ENCODE assay signal across 16 cellular contexts in genomic region chr2:217863874-217864273, GRCh38.
"Had no signal": no experiment of that assay in that cellular context is flagged by ENCODE, and none has a peak within 500 bp of the region (broad histone marks: within the 10 kb centered on the region; RNA-seq: fewer than 3 reads in every experiment).

No MANE protein-coding gene starts in this region.

- H3K9me3 ChIP-seq: left lung, right lobe of liver, stomach, transverse colon had no signal

- H3K4me1 ChIP-seq: right lobe of liver had no signal

- H3K36me3 ChIP-seq: transverse colon had no signal

- ATAC-seq: left lung, right lobe of liver had no signal

- H3K4me3 ChIP-seq: coronary artery, left lung, right lobe of liver, stomach, transverse colon had no signal

- H3K27me3 ChIP-seq: left lung, right lobe of liver, stomach, transverse colon had no signal

- H3K27ac ChIP-seq: right lobe of liver had no signal

- DNase-seq: activated CD4-positive, alpha-beta T cell treated with anti-CD3 and anti-CD28 coated beads, Interleukin-2, amount 10 ng/mL, durations not matched to agents 7 days and 5 days; activated CD8-positive, alpha-beta memory T cell treated with anti-CD3 and anti-CD28 coated beads for 24 hours; activated naive CD4-positive, alpha-beta T cell treated with anti-CD3 and anti-CD28 coated beads, Interleukin-2, amount 10 ng/mL, durations not matched to agents 7 days and 5 days; activated T-cell treated with anti-CD3 and anti-CD28 coated beads for 4 hours; central memory CD4-positive, alpha-beta T cell; effector memory CD4-positive, alpha-beta T cell; left lung; midbrain; naive B cell; posterior cingulate gyrus; right lobe of liver; stimulated activated CD4-positive, alpha-beta T cell treated with anti-CD3 and anti-CD28 coated beads, Interleukin-4, amount 100 ng/mL, for 24 hours; stomach; T-helper 9 cell; transverse colon had no signal
